23 cellular contexts compared by ENCODE assay signal in genomic region chr3:111857474-111857873, GRCh38.
"Had no signal": no experiment of that assay in that cellular context is flagged by ENCODE, and none has a peak within 500 bp of the region (broad histone marks: within the 10 kb centered on the region; RNA-seq: fewer than 3 reads in every experiment).

No MANE protein-coding gene starts in this region.

- ATAC-seq: activated CD4-positive, CD25-positive, alpha-beta regulatory T cell treated with anti-CD3 and anti-CD28 coated beads, Interleukin-2, amount 50 U/mL, for 24 hours; activated CD8-positive, alpha-beta T cell treated with anti-CD3 and anti-CD28 coated beads for 36 hours; gastroesophageal sphincter; heart left ventricle; left cardiac atrium; mucosa of descending colon; sciatic nerve; stimulated activated naive B cell treated with anti-CD40 and anti-IgM and Interleukin-4, amounts not matched to agents 10 μg/mL and 1 μg/mL and 100 μg/mL, for 72 hours had no signal

- H3K36me3 Mint-ChIP-seq: activated naive CD4-positive, alpha-beta T cell treated with anti-CD3 and anti-CD28 coated beads, Interleukin-2, amount 50 U/mL, for 24 hours; stimulated activated naive B cell treated with anti-CD40 and anti-IgM and Interleukin-4, amounts not matched to agents 10 μg/mL and 1 μg/mL and 100 μg/mL, for 72 hours had no signal

- H3K4me3 Mint-ChIP-seq: activated CD4-positive, alpha-beta T cell treated with anti-CD3 and anti-CD28 coated beads, Interleukin-2, amount 10 ng/mL, durations not matched to agents 24 days and 14 days; activated CD8-positive, alpha-beta T cell treated with anti-CD3 and anti-CD28 coated beads for 36 hours; activated naive CD4-positive, alpha-beta T cell treated with anti-CD3 and anti-CD28 coated beads, Interleukin-2, amount 50 U/mL, for 24 hours; memory B cell; stimulated activated naive B cell treated with anti-CD40 and anti-IgM and Interleukin-4, amounts not matched to agents 10 μg/mL and 1 μg/mL and 100 μg/mL, for 72 hours had no signal

- DNase-seq: activated CD4-positive, alpha-beta T cell treated with anti-CD3 and anti-CD28 coated beads, Interleukin-2, amount 10 ng/mL, durations not matched to agents 24 days and 14 days; activated CD8-positive, alpha-beta T cell treated with anti-CD3 and anti-CD28 coated beads for 36 hours; activated gamma-delta T cell treated with Interleukin-2 at 50 U/mL for 16 hours; activated T-cell treated with anti-CD3 and anti-CD28 coated beads, Interleukin-2, amount 50 U/mL, for 1 hour; anterior cingulate cortex; brain microvascular endothelial cell; caudate nucleus; effector memory CD4-positive, alpha-beta T cell; esophagus squamous epithelium; heart left ventricle; islet precursor cell; left cardiac atrium; mucosa of descending colon; nucleus accumbens; stimulated activated CD4-positive, alpha-beta T cell treated with anti-CD3 and anti-CD28 coated beads, Interleukin-15, amount 100 ng/mL, for 24 hours; stimulated activated naive B cell treated with anti-CD40 and anti-IgM and Interleukin-4, amounts not matched to agents 10 μg/mL and 1 μg/mL and 100 μg/mL, for 72 hours; transverse colon; uterus had no signal

- H3K9me3 Mint-ChIP-seq: activated CD4-positive, alpha-beta T cell treated with anti-CD3 and anti-CD28 coated beads, Interleukin-2, amount 10 ng/mL, durations not matched to agents 24 days and 14 days; activated CD8-positive, alpha-beta T cell treated with anti-CD3 and anti-CD28 coated beads for 36 hours; activated naive CD4-positive, alpha-beta T cell treated with anti-CD3 and anti-CD28 coated beads, Interleukin-2, amount 50 U/mL, for 24 hours; memory B cell; stimulated activated naive B cell treated with anti-CD40 and anti-IgM and Interleukin-4, amounts not matched to agents 10 μg/mL and 1 μg/mL and 100 μg/mL, for 72 hours had no signal

- H3K27ac Mint-ChIP-seq: activated CD4-positive, alpha-beta T cell treated with anti-CD3 and anti-CD28 coated beads, Interleukin-2, amount 10 ng/mL, durations not matched to agents 24 days and 14 days; activated CD8-positive, alpha-beta T cell treated with anti-CD3 and anti-CD28 coated beads for 36 hours; activated naive CD4-positive, alpha-beta T cell treated with anti-CD3 and anti-CD28 coated beads, Interleukin-2, amount 50 U/mL, for 24 hours; memory B cell had no signal
